In the genomic region with DNA sequence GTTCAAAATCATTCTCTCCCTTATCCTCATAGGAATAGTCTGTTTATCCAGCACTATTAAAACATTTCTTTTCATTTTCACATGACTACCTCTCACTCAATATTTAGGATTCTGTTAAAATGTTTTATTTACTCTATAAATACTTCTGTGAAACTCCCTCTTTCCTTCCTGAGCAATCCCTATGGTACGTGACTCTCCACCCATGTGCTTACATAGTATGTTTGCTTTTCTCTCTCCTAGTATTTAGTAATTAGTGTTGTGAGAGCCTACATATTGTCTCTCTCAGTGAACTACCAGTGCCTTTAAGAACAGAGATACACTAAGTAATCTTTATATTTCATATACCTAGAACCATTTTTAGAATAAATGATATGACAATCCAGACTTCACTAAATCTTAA, we compare ENCODE assay signal across 24 cellular contexts.
DNase-seq lines count a peak whose midpoint lies in the region; ATAC-seq lines count a peak whose summit lies in the region.
"Had no signal": no experiment of that assay in that cellular context is flagged by ENCODE, and none has a peak within 500 bp of the region (broad histone marks: within the 10 kb centered on the region; RNA-seq: fewer than 3 reads in every experiment).

No MANE protein-coding gene starts in this region.

- DNase-seq in DMS153 (lab: John Stamatoyannopoulos, UW) = peak; percentile 10
- DNase-seq in DMS153 treated with DMSO at 0.1 percent for 48 hours (lab: John Stamatoyannopoulos, UW; ENCODE audit: unreplicated experiment) = no peak
- peak; percentile 0 for DNase-seq in DMS53 treated with DMSO at 0.1 percent for 48 hours (lab: John Stamatoyannopoulos, UW; ENCODE audit: unreplicated experiment)
- peak; percentile 80 for DNase-seq in NCI-H748 treated with DMSO at 0.1 percent for 48 hours (lab: John Stamatoyannopoulos, UW)
- no peak for DNase-seq in epithelial cell of prostate (ENCODE audit: low read depth, low spot score)
- DNase-seq in activated CD4-positive, alpha-beta T cell treated with anti-CD3 and anti-CD28 coated beads, Interleukin-2, amount 50 U/mL, for 4 hours = no peak
- DNase-seq: CD8-positive, alpha-beta memory T cell; DMS 273 treated with DMSO at 0.1 percent for 48 hours; H7; HFFc6; MM.1S; NCI-H187 treated with DMSO at 0.1 percent for 48 hours; NCI-H2107; NCI-H446 treated with DMSO at 0.1 percent for 48 hours; NCI-H82; NK-92 treated with Interleukin-12 subunit alpha and Interleukin-12 subunit beta, amount 100 ng/mL, for 24 hours; PC-9; Right ventricle myocardium superior; T-helper 2 cell had no signal

- ATAC-seq in GM19463 (IDR thresholded peaks at IDR 0.05; ENCODE audit: unreplicated experiment) = no peak
- no peak for ATAC-seq in GM19328 (IDR thresholded peaks at IDR 0.05; ENCODE audit: unreplicated experiment)

- H3K27ac ChIP-seq in epithelial cell of prostate = peak overlapping the region; percentile 50
- H3K27ac ChIP-seq: 22Rv1, KMS-11, PC-9, SJSA1 had no signal

Comparison
In these comparisons a context has a peak if more than half of its experiments do, and no peak if none do; other contexts are left out.
1. DNase-seq: peak in DMS153 (single experiment), DMS53 treated with DMSO at 0.1 percent for 48 hours (single experiment) and NCI-H748 treated with DMSO at 0.1 percent for 48 hours (single experiment); none in DMS153 treated with DMSO at 0.1 percent for 48 hours (single experiment), epithelial cell of prostate (single experiment) and activated CD4-positive, alpha-beta T cell treated with anti-CD3 and anti-CD28 coated beads, Interleukin-2, amount 50 U/mL, for 4 hours (0 of 2).